Comparison of ENCODE assay signal across 8 cellular contexts in genomic region chr15:91099616-91100560, GRCh38. TPM values are rescaled to one million over a fixed set of nuclear protein-coding genes. Genes with fewer than 3 reads are reported as not detected.
DNase-seq lines count a peak whose midpoint lies in the region; ATAC-seq, FAIRE-seq and TF ChIP-seq lines count a peak whose summit lies in the region.

A gene with protein sequence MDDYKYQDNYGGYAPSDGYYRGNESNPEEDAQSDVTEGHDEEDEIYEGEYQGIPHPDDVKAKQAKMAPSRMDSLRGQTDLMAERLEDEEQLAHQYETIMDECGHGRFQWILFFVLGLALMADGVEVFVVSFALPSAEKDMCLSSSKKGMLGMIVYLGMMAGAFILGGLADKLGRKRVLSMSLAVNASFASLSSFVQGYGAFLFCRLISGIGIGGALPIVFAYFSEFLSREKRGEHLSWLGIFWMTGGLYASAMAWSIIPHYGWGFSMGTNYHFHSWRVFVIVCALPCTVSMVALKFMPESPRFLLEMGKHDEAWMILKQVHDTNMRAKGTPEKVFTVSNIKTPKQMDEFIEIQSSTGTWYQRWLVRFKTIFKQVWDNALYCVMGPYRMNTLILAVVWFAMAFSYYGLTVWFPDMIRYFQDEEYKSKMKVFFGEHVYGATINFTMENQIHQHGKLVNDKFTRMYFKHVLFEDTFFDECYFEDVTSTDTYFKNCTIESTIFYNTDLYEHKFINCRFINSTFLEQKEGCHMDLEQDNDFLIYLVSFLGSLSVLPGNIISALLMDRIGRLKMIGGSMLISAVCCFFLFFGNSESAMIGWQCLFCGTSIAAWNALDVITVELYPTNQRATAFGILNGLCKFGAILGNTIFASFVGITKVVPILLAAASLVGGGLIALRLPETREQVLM (plus strand): TSS chr15:91100257. CDS start chr15:91226264, 126,007 bp downstream.

- H3K4me3 Mint-ChIP-seq in CD14-positive monocyte: peak within 1 kb of the TSS; percentile 67 to 85
- H3K4me3 Mint-ChIP-seq in stimulated activated naive B cell treated with anti-CD40 and anti-IgM and Interleukin-4, amounts not matched to agents 10 μg/mL and 1 μg/mL and 100 μg/mL, for 72 hours: peak within 1 kb of the TSS; percentile 82 to 84

- no peaks in the 10 kb centered on the region for H3K4me1 ChIP-seq in endothelial cell of umbilical vein (ENCODE audit: control insufficient read depth, extremely low read depth, insufficient read depth, low read length)
- H3K4me1 ChIP-seq in mucosa of rectum (ENCODE audit: control insufficient read depth in 2 of 2, insufficient read depth in 2 of 2, low read length in 2 of 2): peaks cover 0 to 2% of the 10 kb centered on the region in 2 donors

- peaks cover 0 to 5% of the 10 kb centered on the region in 2 donors for H3K36me3 Mint-ChIP-seq in CD14-positive monocyte
- peaks cover 0 to 2% of the 10 kb centered on the region in 2 donors for H3K36me3 Mint-ChIP-seq in stimulated activated naive B cell treated with anti-CD40 and anti-IgM and Interleukin-4, amounts not matched to agents 10 μg/mL and 1 μg/mL and 100 μg/mL, for 72 hours

- no peaks in the 10 kb centered on the region for H3K9me3 ChIP-seq in endothelial cell of umbilical vein (replicated peaks; ENCODE audit: control insufficient read depth, insufficient read depth, low read length)
- no peaks in the 10 kb centered on the region for H3K9me3 ChIP-seq in mucosa of rectum (ENCODE audit: control insufficient read depth in 2 of 2, low read length in 2 of 2)

- H3K27me3 Mint-ChIP-seq in CD14-positive monocyte (ENCODE audit: low read depth in 3 of 3): peaks cover 75 to 84% (median 80%) of the 10 kb centered on the region in 3 donors
- peaks cover 73 to 82% of the 10 kb centered on the region in 2 donors for H3K27me3 Mint-ChIP-seq in stimulated activated naive B cell treated with anti-CD40 and anti-IgM and Interleukin-4, amounts not matched to agents 10 μg/mL and 1 μg/mL and 100 μg/mL, for 72 hours

- H3K27ac ChIP-seq in endothelial cell of umbilical vein (ENCODE audit: insufficient read depth, low read depth, low read length) (no peak within 1 kb of the TSS), mucosa of rectum (ENCODE audit: low read depth in 2 of 2, low read length in 2 of 2) (no peak within 1 kb of the TSS)

- dilution Hi-C loops in endothelial cell of umbilical vein (cut with MboI; ENCODE audit: extremely low pct_ligation_motif_present, low sequenced_read_pairs): no loop called here

- no peaks in the 10 kb centered on the region for H4K20me1 ChIP-seq in endothelial cell of umbilical vein (replicated peaks; ENCODE audit: control insufficient read depth, extremely low read depth, insufficient read depth, low read length)

- peaks cover 15% of the 10 kb centered on the region for H3K4me1 Mint-ChIP-seq in CD14-positive monocyte
- peaks cover 17 to 25% of the 10 kb centered on the region in 2 donors for H3K4me1 Mint-ChIP-seq in stimulated activated naive B cell treated with anti-CD40 and anti-IgM and Interleukin-4, amounts not matched to agents 10 μg/mL and 1 μg/mL and 100 μg/mL, for 72 hours

- DNase-seq in CD14-positive monocyte (ENCODE audit: low spot score) (no peak), NCI-H146 (lab: John Stamatoyannopoulos, UW) (peak; percentile 74), endothelial cell of umbilical vein (ENCODE audit: low read depth, low spot score) (peak; percentile 7), UCSD-AML1 (lab: John Stamatoyannopoulos, UW; ENCODE audit: unreplicated experiment) (no peak)
- peak in 2 of 3 experiments; percentile 22 to 23 for DNase-seq in activated CD8-positive, alpha-beta memory T cell treated with anti-CD3 and anti-CD28 coated beads for 48 hours (ENCODE audit: low read depth in 2 of 3, low spot score in 2 of 3)
- DNase-seq in stimulated activated naive B cell treated with anti-CD40 and anti-IgM and Interleukin-4, amounts not matched to agents 10 μg/mL and 1 μg/mL and 100 μg/mL, for 72 hours: peak; percentile 39

- CTCF ChIA-PET in endothelial cell of umbilical vein (lab: Charles Lee): interaction anchor here (0.6 kb wide), 1 partner anchor 171 kb away, joined by 3 read pairs; no protein-coding TSS in a partner anchor

- no TSS peak for BruUV-seq in endothelial cell of umbilical vein (replicated peaks; lab: Mats Ljungman, UMichigan)

- TF ChIP-seq POLR2A in endothelial cell of umbilical vein (IDR thresholded peaks at IDR 0.05; ENCODE audit: low read depth, low read length): no peak

- no peaks in the 10 kb centered on the region for H3K79me2 ChIP-seq in endothelial cell of umbilical vein (ENCODE audit: control insufficient read depth, insufficient read depth, low read length)

- no peaks in the 10 kb centered on the region for H3K9me1 ChIP-seq in endothelial cell of umbilical vein (replicated peaks; ENCODE audit: control insufficient read depth, extremely low read depth, insufficient read depth, low read length)

- H3K36me3 ChIP-seq in endothelial cell of umbilical vein (ENCODE audit: control insufficient read depth in 2 of 2, extremely low read depth in 1 of 2, insufficient read depth in 2 of 2, low read length in 2 of 2): no peaks in the 10 kb centered on the region
- no peaks in the 10 kb centered on the region for H3K36me3 ChIP-seq in mucosa of rectum (ENCODE audit: control insufficient read depth in 2 of 2, insufficient read depth in 2 of 2, low read length in 2 of 2)

- H3K27me3 ChIP-seq in endothelial cell of umbilical vein (ENCODE audit: control insufficient read depth in 2 of 2, insufficient read depth in 2 of 2, low read length in 2 of 2) (peaks cover 26 to 32% of the 10 kb centered on the region in 2 experiments), mucosa of rectum (ENCODE audit: control insufficient read depth in 2 of 2, insufficient read depth in 2 of 2, low read length in 2 of 2) (peaks cover 41 to 43% of the 10 kb centered on the region in 2 donors)

- TF ChIP-seq CTCF in CD14-positive monocyte (IDR thresholded peaks at IDR 0.05): no peak
- TF ChIP-seq CTCF in endothelial cell of umbilical vein (IDR thresholded peaks at IDR 0.05; ENCODE audit: extremely low read depth in 1 of 2, insufficient read depth in 1 of 2, low read depth in 1 of 2, low read length in 2 of 2): no peak

- POLR2A ChIA-PET in endothelial cell of umbilical vein (lab: Charles Lee): no interaction called here

- H3K4me3 ChIP-seq in endothelial cell of umbilical vein (replicated peaks in 1 of 3; ENCODE audit: insufficient read depth in 1 of 3, low read depth in 1 of 3, low read length in 3 of 3) (peak within 1 kb of the TSS in 2 of 3 experiments; percentile 18 to 28), mucosa of rectum (ENCODE audit: low read length in 2 of 2) (peak within 1 kb of the TSS; percentile 58 to 64)

- H3K27ac Mint-ChIP-seq in CD14-positive monocyte: no peak within 1 kb of the TSS
- peak within 1 kb of the TSS; percentile 2 for H3K27ac Mint-ChIP-seq in stimulated activated naive B cell treated with anti-CD40 and anti-IgM and Interleukin-4, amounts not matched to agents 10 μg/mL and 1 μg/mL and 100 μg/mL, for 72 hours

- peaks cover 0 to 19% (median 14%) of the 10 kb centered on the region in 7 donors for H3K9me3 Mint-ChIP-seq in CD14-positive monocyte
- H3K9me3 Mint-ChIP-seq in stimulated activated naive B cell treated with anti-CD40 and anti-IgM and Interleukin-4, amounts not matched to agents 10 μg/mL and 1 μg/mL and 100 μg/mL, for 72 hours: no peaks in the 10 kb centered on the region

- H2AFZ ChIP-seq in endothelial cell of umbilical vein (ENCODE audit: low read depth, low read length): no peak within 1 kb of the TSS

- no peak for FAIRE-seq in endothelial cell of umbilical vein (lab: Jason Lieb, UNC)

- H3K4me2 ChIP-seq in endothelial cell of umbilical vein (ENCODE audit: insufficient read depth, low read length): peak within 1 kb of the TSS; percentile 58

- peak; percentile 66 for ATAC-seq in GM21390 (IDR thresholded peaks at IDR 0.05; ENCODE audit: unreplicated experiment)
- peak; percentile 73 to 74 for ATAC-seq in stimulated activated naive B cell treated with anti-CD40 and anti-IgM and Interleukin-4, amounts not matched to agents 10 μg/mL and 1 μg/mL and 100 μg/mL, for 72 hours (replicated peaks)

- H3K9ac ChIP-seq in endothelial cell of umbilical vein (replicated peaks; ENCODE audit: extremely low read depth, insufficient read depth, low read length): no peak within 1 kb of the TSS
- H3K9ac ChIP-seq in mucosa of rectum (ENCODE audit: low read depth in 1 of 2, low read length in 2 of 2): no peak within 1 kb of the TSS

- intact Hi-C loops in CD14-positive monocyte (cut with micrococcal nuclease) (no loop called here), endothelial cell of umbilical vein (cut with micrococcal nuclease) (no loop called here)

TF ChIP-seq in endothelial cell of umbilical vein, 7 proteins besides CTCF, POLR2A, EP300 and RAD21:
- TF ChIP-seq MAX (IDR thresholded peaks at IDR 0.05; ENCODE audit: insufficient read depth, insufficient read length) (no peak), MYC (IDR thresholded peaks at IDR 0.05; ENCODE audit: low read depth, low read length) (no peak), EZH2 (IDR thresholded peaks at IDR 0.05; ENCODE audit: borderline replicate concordance, low read depth, low read length, severe bottlenecking) (peak; percentile 82), POLR2AphosphoS5 (IDR thresholded peaks at IDR 0.05; ENCODE audit: insufficient read depth, low read depth, low read length) (no peak), JUN (IDR thresholded peaks at IDR 0.05; ENCODE audit: borderline replicate concordance, insufficient read depth, insufficient read length, low read depth) (no peak), GATA2 (IDR thresholded peaks at IDR 0.05; ENCODE audit: insufficient read depth, insufficient read length, low read depth, low read length) (no peak), FOS (IDR thresholded peaks at IDR 0.05; ENCODE audit: borderline replicate concordance, insufficient read depth, low read length) (no peak)

RNA-seq across cellular contexts. Expression of the gene that starts here (rescaled TPM):
- not detected for polyA plus RNA-seq in CD14-positive monocyte
- total RNA-seq in endothelial cell of umbilical vein: not detected in 2 replicates
- polyA plus RNA-seq in endothelial cell of umbilical vein: not detected in 2 replicates
- polyA plus RNA-seq in endothelial cell of umbilical vein (2011; cell fraction: cytosol; rRNA removed): not detected in 2 replicates
- not detected in 2 replicates for polyA plus RNA-seq in endothelial cell of umbilical vein (2011; cell fraction: nucleus; rRNA removed)
- polyA plus RNA-seq in endothelial cell of umbilical vein (2012): not detected in 2 replicates
- not detected in 2 replicates for polyA minus RNA-seq in endothelial cell of umbilical vein
- 0.82 TPM for polyA minus RNA-seq in endothelial cell of umbilical vein (2011; cell fraction: cytosol; rRNA and poly(A)+ RNA removed)
- polyA minus RNA-seq in endothelial cell of umbilical vein (2011; cell fraction: nucleus; rRNA and poly(A)+ RNA removed): not detected in 2 replicates

Comparison
In these comparisons a context has a peak if more than half of its experiments do, and no peak if none do; other contexts are left out.
1. Peak in DNase-seq, H3K4me3 ChIP-seq and H3K4me2 ChIP-seq in endothelial cell of umbilical vein; RNA of the gene not detected or under 1 TPM.
2. DNase-seq: peak in NCI-H146 (single experiment), activated CD8-positive, alpha-beta memory T cell treated with anti-CD3 and anti-CD28 coated beads for 48 hours (2 of 3) and stimulated activated naive B cell treated with anti-CD40 and anti-IgM and Interleukin-4, amounts not matched to agents 10 μg/mL and 1 μg/mL and 100 μg/mL, for 72 hours (single experiment); none in CD14-positive monocyte (single experiment) and UCSD-AML1 (single experiment).